ENCODE assay signal across 9 cellular contexts in genomic region chr7:110534241-110534931, GRCh38.
DNase-seq lines count a peak whose midpoint lies in the region; ATAC-seq, FAIRE-seq and TF ChIP-seq lines count a peak whose summit lies in the region.
"Had no signal": no experiment of that assay in that cellular context is flagged by ENCODE, and none has a peak within 500 bp of the region (broad histone marks: within the 10 kb centered on the region; RNA-seq: fewer than 3 reads in every experiment).

No MANE protein-coding gene starts in this region.

- CTCF ChIA-PET in PC-3 (lab: Charles Lee): interaction anchor here (0.6 kb wide), 1 partner anchor 40 kb away, joined by 3 read pairs; no protein-coding TSS in a partner anchor

- POLR2A ChIA-PET in PC-3 (lab: Charles Lee; ENCODE audit: unreplicated experiment): no interaction called here

- no peaks in the 10 kb centered on the region for H3F3A ChIP-seq in PC-3 (ENCODE audit: low read length, unreplicated experiment)

- no peak for TF ChIP-seq POLR2A in H54 (IDR thresholded peaks at IDR 0.05; ENCODE audit: low read depth, low read length)
- TF ChIP-seq POLR2A in body of pancreas (IDR thresholded peaks at IDR 0.05): no peak

- 72 to 83% (median 77%) methylated on average over 7 of the region's 7 CpGs for WGBS in psoas muscle, 3 donors
- 62 to 67% methylated on average over 7 of the region's 7 CpGs for WGBS in body of pancreas, 2 donors

- H3K9me3 ChIP-seq in PC-3 (ENCODE audit: low read length) (no peaks in the 10 kb centered on the region), psoas muscle (no peaks in the 10 kb centered on the region), body of pancreas (no peaks in the 10 kb centered on the region)
- H3K9me3 ChIP-seq: BLaER1 treated with 17β-estradiol and CSF1 and Interleukin-3, amounts not matched to agents 10 nM and 100 nM had no signal

- H4K20me1 ChIP-seq in PC-3 (ENCODE audit: low read length): no peaks in the 10 kb centered on the region
- H4K20me1 ChIP-seq: BLaER1 treated with 17β-estradiol and CSF1 and Interleukin-3, amounts not matched to agents 10 nM and 100 nM had no signal

- peak; percentile 66 for FAIRE-seq in H54 (lab: Jason Lieb, UNC)

- no peaks in the 10 kb centered on the region for H3K9me2 ChIP-seq in PC-3 (replicated peaks; ENCODE audit: low read length)

- no TSS peak for BruUV-seq in PC-3 (replicated peaks; lab: Mats Ljungman, UMichigan)

- intact Hi-C loops in PC-3 (cut with micrococcal nuclease) (no loop called here), psoas muscle (cut with DNase I) (no loop called here), body of pancreas (cut with DNase I) (no loop called here)

- no peak overlapping the region for H3K4me2 ChIP-seq in PC-3 (ENCODE audit: low read length)
- H3K4me2 ChIP-seq: BLaER1 treated with 17β-estradiol and CSF1 and Interleukin-3, amounts not matched to agents 10 nM and 100 nM had no signal

- no peaks in the 10 kb centered on the region for H3K79me2 ChIP-seq in PC-3 (ENCODE audit: low read length)

- H3K36me3 ChIP-seq in PC-3 (ENCODE audit: low read depth, low read length) (no peaks in the 10 kb centered on the region), psoas muscle (ENCODE audit: insufficient read depth in 1 of 2, low read depth in 1 of 2) (no peaks in the 10 kb centered on the region), body of pancreas (replicated peaks in 1 of 2; ENCODE audit: insufficient read depth in 1 of 2, low read depth in 2 of 2) (no peaks in the 10 kb centered on the region)
- H3K36me3 ChIP-seq: BLaER1 treated with 17β-estradiol and CSF1 and Interleukin-3, amounts not matched to agents 10 nM and 100 nM had no signal

- no peak overlapping the region for H3K9ac ChIP-seq in PC-3 (ENCODE audit: low read length)
- H3K9ac ChIP-seq: BLaER1 treated with 17β-estradiol and CSF1 and Interleukin-3, amounts not matched to agents 10 nM and 100 nM had no signal

- no peaks in the 10 kb centered on the region for H3K4me1 ChIP-seq in PC-3 (ENCODE audit: insufficient read depth, low read length)
- H3K4me1 ChIP-seq in psoas muscle: no peaks in the 10 kb centered on the region
- H3K4me1 ChIP-seq in body of pancreas: no peaks in the 10 kb centered on the region
- H3K4me1 ChIP-seq: BLaER1 treated with 17β-estradiol and CSF1 and Interleukin-3, amounts not matched to agents 10 nM and 100 nM had no signal

- H3K27ac ChIP-seq in 22Rv1 (peak overlapping the region; percentile 61), PC-3 (ENCODE audit: low read length) (no peak overlapping the region), psoas muscle (no peak overlapping the region), body of pancreas (no peak overlapping the region)
- H3K27ac ChIP-seq: BLaER1 treated with 17β-estradiol and CSF1 and Interleukin-3, amounts not matched to agents 10 nM and 100 nM had no signal

- no peak overlapping the region for H2AFZ ChIP-seq in PC-3 (ENCODE audit: low read length)

- DNase-seq in H54 (ENCODE audit: insufficient read length, low spot score) (no peak), PC-3 (no peak), psoas muscle (no peak), NOMO-1 (lab: John Stamatoyannopoulos, UW; ENCODE audit: unreplicated experiment in 2 of 2) (no peak), body of pancreas (no peak)

- no peak overlapping the region for H3K4me3 ChIP-seq in PC-3 (ENCODE audit: low read length)
- H3K4me3 ChIP-seq in psoas muscle: no peak overlapping the region
- no peak overlapping the region for H3K4me3 ChIP-seq in body of pancreas
- H3K4me3 ChIP-seq: BLaER1 treated with 17β-estradiol and CSF1 and Interleukin-3, amounts not matched to agents 10 nM and 100 nM had no signal

- peak; percentile 61 for TF ChIP-seq CTCF in 22Rv1 (IDR thresholded peaks at IDR 0.05)
- no peak for TF ChIP-seq CTCF in PC-3 (conservative IDR thresholded peaks at IDR 0.05; ENCODE audit: low read depth, low read length)
- no peak for TF ChIP-seq CTCF in psoas muscle (IDR thresholded peaks at IDR 0.05)
- TF ChIP-seq CTCF in body of pancreas (IDR thresholded peaks at IDR 0.05): no peak

- H3K27me3 ChIP-seq in PC-3 (ENCODE audit: low read length) (no peaks in the 10 kb centered on the region), psoas muscle (ENCODE audit: insufficient read depth in 3 of 3, low read length in 2 of 3) (no peaks in the 10 kb centered on the region), body of pancreas (no peaks in the 10 kb centered on the region)
- H3K27me3 ChIP-seq: BLaER1 treated with 17β-estradiol and CSF1 and Interleukin-3, amounts not matched to agents 10 nM and 100 nM had no signal

- ATAC-seq in PC-3 (peak; percentile 58), esophagus mucosa (peak; percentile 98), GM18511 (IDR thresholded peaks at IDR 0.05; ENCODE audit: unreplicated experiment) (no peak), psoas muscle (no peak), body of pancreas (no peak)

Comparison
In these comparisons a context has a peak if more than half of its experiments do, and no peak if none do; other contexts are left out.
1. ATAC-seq: peak in PC-3 (single experiment) and esophagus mucosa (single experiment); none in GM18511 (single experiment), psoas muscle (0 of 4) and body of pancreas (single experiment).